In the genomic region with DNA sequence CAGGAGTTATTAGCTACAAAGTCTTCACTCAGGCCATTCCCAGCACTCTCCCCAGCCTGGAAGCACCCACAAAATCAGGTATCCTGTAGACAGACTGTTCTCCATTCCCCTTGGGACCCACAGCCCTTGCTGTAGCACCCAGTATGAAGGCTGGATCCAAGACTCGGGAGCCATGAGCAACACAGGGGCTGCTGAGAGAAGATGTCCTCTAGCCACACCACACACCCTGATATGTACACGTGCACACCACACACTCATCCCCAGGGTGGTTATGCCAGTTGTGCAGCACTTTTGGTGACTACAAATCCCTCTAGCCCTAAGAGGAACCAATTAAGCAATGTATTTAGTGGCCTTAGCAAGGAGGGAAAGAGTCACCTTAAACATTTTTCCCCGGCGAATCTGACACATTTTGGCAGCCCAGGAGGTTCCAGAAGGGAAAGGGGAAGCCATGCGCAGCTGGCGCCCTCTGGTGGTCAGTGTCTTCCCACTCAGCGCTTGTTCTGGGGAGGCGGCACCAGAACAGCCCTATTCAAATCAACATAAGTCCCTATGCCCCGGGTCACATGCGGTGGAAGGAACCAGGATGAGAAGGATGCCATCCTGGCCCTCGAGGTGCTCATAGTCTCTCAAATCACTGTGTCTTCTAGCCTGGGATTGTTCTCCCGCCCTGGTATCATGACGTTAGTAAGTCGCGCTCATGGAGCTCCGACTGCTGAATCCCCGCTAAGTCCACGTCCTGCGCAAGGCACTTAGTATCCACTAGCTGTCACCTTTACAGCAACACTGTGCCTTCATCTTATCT, we compare ENCODE assay signal across 8 cellular contexts.
DNase-seq lines count a peak whose midpoint lies in the region; TF ChIP-seq lines count a peak whose summit lies in the region.

No MANE protein-coding gene starts in this region.

- peak overlapping the region; percentile 25; the same call in 1 of the 2 replicates for H3K9ac ChIP-seq in ES-I3 (ENCODE audit: low read depth, low read length)

- H3K36me3 ChIP-seq in ES-I3 (ENCODE audit: insufficient read depth, low read length) (no peaks in the 10 kb centered on the region), WERI-Rb-1 (no peaks in the 10 kb centered on the region), breast epithelium (no peaks in the 10 kb centered on the region)

- peak overlapping the region; percentile 71 for H3K4me3 Mint-ChIP-seq in HFFc6

- peaks cover 20% of the 10 kb centered on the region for H3K27me3 Mint-ChIP-seq in HFFc6 (ENCODE audit: insufficient read depth)

- H3K27me3 ChIP-seq in WERI-Rb-1 (ENCODE audit: insufficient read depth, low read depth, severe bottlenecking) (no peaks in the 10 kb centered on the region), breast epithelium (no peaks in the 10 kb centered on the region)

- H3K4me3 ChIP-seq in WERI-Rb-1 (ENCODE audit: low read depth, low read length) = peak overlapping the region; percentile 35
- H3K4me3 ChIP-seq in breast epithelium = peak overlapping the region in 2 of 3 donors; percentile 1 to 44

- H3K36me3 Mint-ChIP-seq in HFFc6 (ENCODE audit: low read depth) = no peaks in the 10 kb centered on the region

- TF ChIP-seq CTCF in HFFc6 (IDR thresholded peaks at IDR 0.05) (peak; percentile 99), WERI-Rb-1 (IDR thresholded peaks at IDR 0.05; ENCODE audit: low read depth, low read length) (peak; percentile 93), breast epithelium (IDR thresholded peaks at IDR 0.05) (peak; percentile 77 to 80 (median 79))

- no peak overlapping the region for H3K27ac Mint-ChIP-seq in HFFc6

- no peaks in the 10 kb centered on the region for H3K9me3 Mint-ChIP-seq in HFFc6

- no peak for TF ChIP-seq POLR2A in breast epithelium (IDR thresholded peaks at IDR 0.05)

- H3K4me1 Mint-ChIP-seq in HFFc6 (ENCODE audit: low read depth) = peaks cover 13% of the 10 kb centered on the region

- H3K27ac ChIP-seq in WERI-Rb-1 (no peak overlapping the region), breast epithelium (no peak overlapping the region)

- intact Hi-C loops in breast epithelium (cut with DNase I; ENCODE audit: low total_unique reads) = no loop called here

- DNase-seq in HFFc6 (peak; percentile 67), NCI-H2081 treated with DMSO at 0.1 percent for 48 hours (lab: John Stamatoyannopoulos, UW) (peak; percentile 47), WERI-Rb-1 (peak; percentile 83), breast epithelium (ENCODE audit: low spot score in 2 of 2) (peak; percentile 74 to 80), iris pigment epithelial cell (ENCODE audit: low read depth) (peak; percentile 74), NCI-H774 (lab: John Stamatoyannopoulos, UW) (no peak)
- peak; percentile 36 to 62 for DNase-seq in stimulated activated CD4-positive, alpha-beta T cell treated with anti-CD3 and anti-CD28 coated beads, Interleukin-15, amount 100 ng/mL, for 1 hour (ENCODE audit: low read depth in 1 of 2, low spot score in 1 of 2)

- H3K9me3 ChIP-seq in ES-I3 (ENCODE audit: control insufficient read depth, insufficient read depth, low read length) = no peaks in the 10 kb centered on the region
- H3K9me3 ChIP-seq in WERI-Rb-1 (ENCODE audit: severe bottlenecking) = no peaks in the 10 kb centered on the region
- H3K9me3 ChIP-seq in breast epithelium = no peaks in the 10 kb centered on the region

- H3K4me1 ChIP-seq in ES-I3 (ENCODE audit: insufficient read depth, low read length) (peaks cover 14% of the 10 kb centered on the region), breast epithelium (no peaks in the 10 kb centered on the region)
